In the genomic region with DNA sequence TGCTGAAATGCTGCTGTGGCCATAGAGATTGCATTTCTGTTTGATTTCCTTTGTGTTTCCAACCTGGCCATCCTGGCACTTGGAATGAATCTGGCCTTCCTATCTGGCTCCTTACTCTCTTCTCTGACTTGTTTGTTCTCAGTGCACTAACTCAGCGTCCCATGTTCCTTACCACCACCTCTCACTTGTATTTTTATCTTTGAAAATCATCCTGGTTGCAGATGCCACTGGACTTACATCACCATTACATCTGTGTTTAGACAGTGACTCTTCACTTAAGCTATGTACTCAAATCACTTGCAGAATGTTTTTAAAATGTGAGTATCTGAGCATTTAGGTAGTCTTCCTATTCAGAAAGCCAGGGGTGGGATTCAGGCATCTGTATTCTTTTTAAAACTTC, we compare ENCODE assay signal across 12 cellular contexts.
A peak's percentile ranks its signal among the peaks of the same experiment; 100 is the strongest.
DNase-seq lines count a peak whose midpoint lies in the region; TF ChIP-seq lines count a peak whose summit lies in the region.
"Had no signal": no experiment of that assay in that cellular context is flagged by ENCODE, and none has a peak within 500 bp of the region (broad histone marks: within the 10 kb centered on the region; RNA-seq: fewer than 3 reads in every experiment).

No MANE protein-coding gene starts in this region.

- H3K9me3 ChIP-seq in SJCRH30 (replicated peaks): no peaks in the 10 kb centered on the region
- H3K9me3 ChIP-seq: vagina had no signal

- no peak for TF ChIP-seq CTCF in fibroblast of mammary gland (conservative IDR thresholded peaks at IDR 0.05; ENCODE audit: control insufficient read depth, insufficient read depth, low read depth, low read length)
- TF ChIP-seq CTCF in retinal pigment epithelial cell (conservative IDR thresholded peaks at IDR 0.05; ENCODE audit: low read depth, low read length): no peak

- DNase-seq in GM04504 (ENCODE audit: low read depth) (peak; percentile 40), SJCRH30 (peak; percentile 3 to 13), fibroblast of mammary gland (ENCODE audit: low read depth) (peak; percentile 90), retinal pigment epithelial cell (ENCODE audit: low read depth) (peak; percentile 24), mucosa of gallbladder (ENCODE audit: low spot score) (no peak), NCI-H446 treated with DMSO at 0.1 percent for 48 hours (lab: John Stamatoyannopoulos, UW) (no peak)
- no peak for DNase-seq in activated CD4-positive, CD25-positive, alpha-beta regulatory T cell (lab: John Stamatoyannopoulos, UW)
- no peak for DNase-seq in activated naive CD4-positive, alpha-beta T cell (lab: John Stamatoyannopoulos, UW)
- DNase-seq: activated CD4-positive, alpha-beta T cell treated with anti-CD3 and anti-CD28 coated beads for 36 hours; activated naive CD8-positive, alpha-beta T cell treated with anti-CD3 and anti-CD28 coated beads, Interleukin-2, amount 10 ng/mL, durations not matched to agents 7 days and 5 days; naive thymus-derived CD8-positive, alpha-beta T cell had no signal

- H3K27me3 ChIP-seq in SJCRH30: no peaks in the 10 kb centered on the region
- H3K27me3 ChIP-seq: vagina had no signal

- H3K4me1 ChIP-seq in SJCRH30: peaks cover 18% of the 10 kb centered on the region

- no peak overlapping the region for H3K4me3 ChIP-seq in SJCRH30
- no peak overlapping the region for H3K4me3 ChIP-seq in fibroblast of mammary gland (ENCODE audit: control insufficient read depth, low read depth, low read length)
- no peak overlapping the region for H3K4me3 ChIP-seq in retinal pigment epithelial cell (ENCODE audit: low read length)
- H3K4me3 ChIP-seq: vagina had no signal

- H3K36me3 ChIP-seq in SJCRH30: no peaks in the 10 kb centered on the region
- H3K36me3 ChIP-seq: vagina had no signal

- peak overlapping the region; percentile 30 for H3K27ac ChIP-seq in SJCRH30
- H3K27ac ChIP-seq: vagina had no signal

Comparison
In these comparisons a context has a peak if more than half of its experiments do, and no peak if none do; other contexts are left out.
1. DNase-seq: peak in GM04504 (single experiment), SJCRH30 (2 of 2), fibroblast of mammary gland (single experiment) and retinal pigment epithelial cell (single experiment); none in mucosa of gallbladder (single experiment), NCI-H446 treated with DMSO at 0.1 percent for 48 hours (single experiment), activated CD4-positive, CD25-positive, alpha-beta regulatory T cell (0 of 4) and activated naive CD4-positive, alpha-beta T cell (0 of 4).